In genomic region chr7:155928583-155929145, GRCh38 we compare ENCODE assay signal across 16 cellular contexts.
DNase-seq lines count a peak whose midpoint lies in the region; ATAC-seq, FAIRE-seq and TF ChIP-seq lines count a peak whose summit lies in the region.
"Had no signal": no experiment of that assay in that cellular context is flagged by ENCODE, and none has a peak within 500 bp of the region (broad histone marks: within the 10 kb centered on the region; RNA-seq: fewer than 3 reads in every experiment).

No MANE protein-coding gene starts in this region.

- intact Hi-C loops in kidney (cut with DNase I) (no loop called here), posterior vena cava (cut with DNase I) (no loop called here)

- in situ Hi-C loops in SK-MEL-5 (cut with HindIII; ENCODE audit: low pct_unique_long_range_greater_than_20kb, low sequenced_read_pairs): no loop called here

- H3K4me3 ChIP-seq in kidney (ENCODE audit: low read length in 2 of 2): no peak overlapping the region

- TF ChIP-seq CTCF in kidney (IDR thresholded peaks at IDR 0.05; ENCODE audit: borderline replicate concordance, extremely low read depth, insufficient read depth): no peak

- peak; percentile 17 for DNase-seq in SK-MEL-5 (ENCODE audit: low read depth, low spot score)
- DNase-seq in kidney: peak; percentile 60
- DNase-seq in posterior vena cava (ENCODE audit: low spot score): peak; percentile 68
- DNase-seq in NCI-H524 treated with DMSO at 0.1 percent for 48 hours (lab: John Stamatoyannopoulos, UW): no peak
- no peak for DNase-seq in RPMI8226
- DNase-seq: CD8-positive, alpha-beta T cell; COR-L47; DMS153; DMS79 treated with DMSO at 0.1 percent for 48 hours; EL; GDM1; GOT3; H9 had no signal

- no peaks in the 10 kb centered on the region for H3K9me3 ChIP-seq in kidney (ENCODE audit: control insufficient read depth in 1 of 2, low read length in 2 of 2)

- no peak for ATAC-seq in GM19452 (IDR thresholded peaks at IDR 0.05; ENCODE audit: unreplicated experiment)
- ATAC-seq: CD8-positive, alpha-beta T cell had no signal

- FAIRE-seq in kidney (lab: Jason Lieb, UNC): no peak
- FAIRE-seq: D721Med, GM12892 had no signal

- no peak overlapping the region for H3K27ac ChIP-seq in kidney (ENCODE audit: low read depth in 2 of 2, low read length in 2 of 2)

- no peaks in the 10 kb centered on the region for H3K36me3 ChIP-seq in kidney (ENCODE audit: control insufficient read depth in 1 of 2, insufficient read depth in 2 of 2, low read length in 2 of 2)

- H3K4me1 ChIP-seq in kidney (ENCODE audit: control insufficient read depth in 1 of 2, insufficient read depth in 1 of 2, low read depth in 1 of 2, low read length in 2 of 2): no peaks in the 10 kb centered on the region

- no peak overlapping the region for H3K9ac ChIP-seq in kidney (ENCODE audit: low read length in 2 of 2)

Comparison
In these comparisons a context has a peak if more than half of its experiments do, and no peak if none do; other contexts are left out.
1. DNase-seq: peak in SK-MEL-5 (single experiment), kidney (single experiment) and posterior vena cava (single experiment); none in NCI-H524 treated with DMSO at 0.1 percent for 48 hours (single experiment) and RPMI8226 (single experiment).